Comparison of ENCODE assay signal across 21 cellular contexts in genomic region chr1:209353097-209353496, GRCh38.
"Had no signal": no experiment of that assay in that cellular context is flagged by ENCODE, and none has a peak within 500 bp of the region (broad histone marks: within the 10 kb centered on the region; RNA-seq: fewer than 3 reads in every experiment).

No MANE protein-coding gene starts in this region.

- H3K4me3 ChIP-seq: adrenal gland, MG63 had no signal

- H3K4me1 ChIP-seq: adrenal gland had no signal

- H3K27ac ChIP-seq: adrenal gland had no signal

- H3K9me3 ChIP-seq: adrenal gland, MG63 had no signal

- ATAC-seq: activated CD4-positive, CD25-positive, alpha-beta regulatory T cell treated with anti-CD3 and anti-CD28 coated beads, Interleukin-2, amount 50 U/mL, for 24 hours; activated CD8-positive, alpha-beta T cell treated with anti-CD3 and anti-CD28 coated beads, Interleukin-2, amount 10 ng/mL, durations not matched to agents 7 days and 5 days; PC-3 had no signal

- H3K27me3 ChIP-seq: adrenal gland, MG63 had no signal

- DNase-seq: activated CD4-positive, alpha-beta T cell treated with anti-CD3 and anti-CD28 coated beads for 4 hours; activated CD4-positive, alpha-beta T cell treated with anti-CD3 and anti-CD28 coated beads, Interleukin-2, amount 50 U/mL, for 4 hours; activated CD8-positive, alpha-beta memory T cell treated with anti-CD3 and anti-CD28 coated beads, Interleukin-2, amount 50 U/mL, for 48 hours; activated CD8-positive, alpha-beta T cell treated with anti-CD3 and anti-CD28 coated beads, Interleukin-2, amount 10 ng/mL, durations not matched to agents 7 days and 5 days; activated naive CD4-positive, alpha-beta T cell treated with anti-CD3 and anti-CD28 coated beads, Interleukin-2, amount 50 U/mL, for 16 hours; activated naive CD8-positive, alpha-beta T cell treated with anti-CD3 and anti-CD28 coated beads, Interleukin-2, amount 10 ng/mL, durations not matched to agents 7 days and 5 days; activated T-cell treated with anti-CD3 and anti-CD28 coated beads, Interleukin-2, amount 50 U/mL, for 1 hour; adrenal gland; anterior cingulate cortex; caudate nucleus; MG63; MV-4-11; NCI-H146; NCI-H187 treated with DMSO at 0.1 percent for 48 hours; NCI-H2081 treated with DMSO at 0.1 percent for 48 hours; NCI-H446; NCI-H526; NCI-H774; PC-3; SHP77 had no signal

- H3K36me3 ChIP-seq: adrenal gland, MG63 had no signal
